ENCODE assay signal across 23 cellular contexts in the genomic region with DNA sequence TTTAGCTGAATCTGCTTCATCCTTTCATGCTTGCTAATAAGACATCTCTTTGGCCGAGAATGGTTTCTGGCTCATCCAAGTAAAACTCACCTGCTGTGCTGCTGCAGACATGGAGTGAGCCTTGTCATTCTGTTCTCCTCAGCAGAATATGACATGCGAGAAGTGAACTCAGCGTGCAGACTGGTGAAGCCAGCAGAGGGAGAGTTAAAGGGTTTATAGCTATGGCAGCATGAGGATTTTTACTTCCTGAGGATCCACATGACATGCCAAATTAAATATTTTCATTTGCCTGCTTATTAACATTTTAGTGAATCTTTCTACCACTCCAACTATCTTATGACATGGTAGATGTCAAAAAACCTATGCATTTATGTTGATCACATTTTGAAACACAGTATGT.
DNase-seq lines count a peak whose midpoint lies in the region; ATAC-seq and TF ChIP-seq lines count a peak whose summit lies in the region.
"Had no signal": no experiment of that assay in that cellular context is flagged by ENCODE, and none has a peak within 500 bp of the region (broad histone marks: within the 10 kb centered on the region; RNA-seq: fewer than 3 reads in every experiment).

No MANE protein-coding gene starts in this region.

- H3K79me2 ChIP-seq in smooth muscle cell (ENCODE audit: low read depth): no peaks in the 10 kb centered on the region
- H3K79me2 ChIP-seq in MM.1S (ENCODE audit: low read length): no peaks in the 10 kb centered on the region

- H3K27ac ChIP-seq in smooth muscle cell (ENCODE audit: low read depth) (peak overlapping the region; percentile 94), MM.1S (ENCODE audit: low read length) (no peak overlapping the region)
- H3K27ac ChIP-seq: upper lobe of right lung had no signal

- H3K27me3 Mint-ChIP-seq in HFFc6 (ENCODE audit: insufficient read depth): no peaks in the 10 kb centered on the region
- H3K27me3 Mint-ChIP-seq: T-helper 17 cell had no signal

- H3K27ac Mint-ChIP-seq in HFFc6: peak overlapping the region; percentile 92
- H3K27ac Mint-ChIP-seq: mesothelial cell of epicardium, T-helper 17 cell had no signal

- H3K4me2 ChIP-seq in smooth muscle cell: peak overlapping the region; percentile 67
- no peak overlapping the region for H3K4me2 ChIP-seq in MM.1S (ENCODE audit: low read depth, low read length)

- no peak for ATAC-seq in mucosa of descending colon
- no peak for ATAC-seq in HG02798 (IDR thresholded peaks at IDR 0.05; ENCODE audit: poor library complexity, unreplicated experiment)
- ATAC-seq: T-helper 17 cell, upper lobe of right lung had no signal

- WGBS in smooth muscle cell (ENCODE audit: low lambda C conversion rate): 79% methylated on average over 3 of the region's 3 CpGs

- H2AFZ ChIP-seq in smooth muscle cell (ENCODE audit: low read depth): peak overlapping the region; percentile 89
- no peak overlapping the region for H2AFZ ChIP-seq in MM.1S (ENCODE audit: low read length)

- no peak overlapping the region; the same call in 1 of the 2 replicates for H3K4me3 Mint-ChIP-seq in HFFc6
- H3K4me3 Mint-ChIP-seq: mesothelial cell of epicardium, T-helper 17 cell had no signal

- H3K9me2 ChIP-seq in MM.1S (replicated peaks; ENCODE audit: insufficient read depth, low read length): no peaks in the 10 kb centered on the region

- DNase-seq in HFFc6 (no peak), amniotic epithelial cell (ENCODE audit: low read depth) (peak; percentile 4), fibroblast of pulmonary artery (ENCODE audit: low read depth) (no peak), smooth muscle cell (lab: John Stamatoyannopoulos, UW; ENCODE audit: unreplicated experiment) (no peak), MM.1S (no peak), mucosa of descending colon (no peak)
- DNase-seq: activated CD4-positive, alpha-beta T cell treated with anti-CD3 and anti-CD28 coated beads, Interleukin-2, amount 50 U/mL, for 4 hours; amniotic stem cell; BE2C; central memory CD4-positive, alpha-beta T cell; COR-L47; effector CD4-positive, alpha-beta T cell; esophagus squamous epithelium; NCI-H187 treated with DMSO at 0.1 percent for 48 hours; NCI-H774; OCI-M1; SJCRH30; spleen; T-helper 17 cell; upper lobe of right lung had no signal

- H3K27me3 ChIP-seq in smooth muscle cell (ENCODE audit: low read depth): no peaks in the 10 kb centered on the region
- H3K27me3 ChIP-seq in MM.1S (replicated peaks; ENCODE audit: insufficient read depth, low read length): no peaks in the 10 kb centered on the region
- H3K27me3 ChIP-seq: BE2C, esophagus squamous epithelium, SJCRH30, spleen, upper lobe of right lung had no signal

- peaks cover 5% of the 10 kb centered on the region for H3F3A ChIP-seq in smooth muscle cell (ENCODE audit: low read depth)
- no peaks in the 10 kb centered on the region for H3F3A ChIP-seq in MM.1S (ENCODE audit: insufficient read depth, low read length)

- H3K9me3 ChIP-seq in smooth muscle cell (replicated peaks; ENCODE audit: low read depth): no peaks in the 10 kb centered on the region
- no peaks in the 10 kb centered on the region for H3K9me3 ChIP-seq in MM.1S (replicated peaks; ENCODE audit: insufficient read depth, low read length)
- H3K9me3 ChIP-seq in mucosa of descending colon: no peaks in the 10 kb centered on the region
- H3K9me3 ChIP-seq: BE2C, esophagus squamous epithelium, HAP-1, SJCRH30, spleen, upper lobe of right lung had no signal

- H3K4me1 ChIP-seq in smooth muscle cell (ENCODE audit: low read depth) (peaks cover 19% of the 10 kb centered on the region), MM.1S (ENCODE audit: low read length) (no peaks in the 10 kb centered on the region), mucosa of descending colon (ENCODE audit: low read depth) (no peaks in the 10 kb centered on the region)
- H3K4me1 ChIP-seq: BE2C, esophagus squamous epithelium, HAP-1, spleen, upper lobe of right lung had no signal

- H3K9me3 Mint-ChIP-seq in HFFc6: no peaks in the 10 kb centered on the region
- H3K9me3 Mint-ChIP-seq: mesothelial cell of epicardium had no signal

- H3K9ac ChIP-seq in smooth muscle cell (ENCODE audit: low read depth) (no peak overlapping the region), MM.1S (ENCODE audit: low read length) (no peak overlapping the region)

- peaks cover 16% of the 10 kb centered on the region for H3K36me3 Mint-ChIP-seq in HFFc6 (ENCODE audit: low read depth)
- H3K36me3 Mint-ChIP-seq: mesothelial cell of epicardium had no signal

- peaks cover 53% of the 10 kb centered on the region for H3K4me1 Mint-ChIP-seq in HFFc6 (ENCODE audit: low read depth)
- H3K4me1 Mint-ChIP-seq: mesothelial cell of epicardium, T-helper 17 cell had no signal

- intact Hi-C loops in mucosa of descending colon (cut with DNase I, micrococcal nuclease): no loop called here

- no peaks in the 10 kb centered on the region for H3K36me3 ChIP-seq in smooth muscle cell (ENCODE audit: low read depth)
- no peaks in the 10 kb centered on the region for H3K36me3 ChIP-seq in MM.1S (replicated peaks; ENCODE audit: insufficient read depth, low read length)
- H3K36me3 ChIP-seq in mucosa of descending colon (ENCODE audit: low read depth): no peaks in the 10 kb centered on the region
- H3K36me3 ChIP-seq: BE2C, esophagus squamous epithelium, HAP-1, SJCRH30, spleen, upper lobe of right lung had no signal

- H4K20me1 ChIP-seq in smooth muscle cell (ENCODE audit: low read depth) (no peaks in the 10 kb centered on the region), MM.1S (ENCODE audit: insufficient read depth, low read length) (no peaks in the 10 kb centered on the region)

- TF ChIP-seq CTCF in HFFc6 (IDR thresholded peaks at IDR 0.05) (no peak), fibroblast of pulmonary artery (IDR thresholded peaks at IDR 0.05; ENCODE audit: low read length, missing control alignments) (peak; percentile 1), smooth muscle cell (IDR thresholded peaks at IDR 0.05; ENCODE audit: borderline replicate concordance, insufficient read depth, poor library complexity, severe bottlenecking) (no peak), MM.1S (IDR thresholded peaks at IDR 0.05; ENCODE audit: low read length) (no peak), mucosa of descending colon (IDR thresholded peaks at IDR 0.05) (no peak)

- no peak overlapping the region for H3K4me3 ChIP-seq in fibroblast of pulmonary artery (replicated peaks; ENCODE audit: low read depth, low read length)
- no peak overlapping the region for H3K4me3 ChIP-seq in smooth muscle cell
- H3K4me3 ChIP-seq in MM.1S (ENCODE audit: low read length): no peak overlapping the region
- H3K4me3 ChIP-seq in mucosa of descending colon: no peak overlapping the region
- H3K4me3 ChIP-seq: esophagus squamous epithelium, HAP-1, SJCRH30, spleen, upper lobe of right lung had no signal
